Comparison of ENCODE assay signal across 13 cellular contexts in the genomic region with DNA sequence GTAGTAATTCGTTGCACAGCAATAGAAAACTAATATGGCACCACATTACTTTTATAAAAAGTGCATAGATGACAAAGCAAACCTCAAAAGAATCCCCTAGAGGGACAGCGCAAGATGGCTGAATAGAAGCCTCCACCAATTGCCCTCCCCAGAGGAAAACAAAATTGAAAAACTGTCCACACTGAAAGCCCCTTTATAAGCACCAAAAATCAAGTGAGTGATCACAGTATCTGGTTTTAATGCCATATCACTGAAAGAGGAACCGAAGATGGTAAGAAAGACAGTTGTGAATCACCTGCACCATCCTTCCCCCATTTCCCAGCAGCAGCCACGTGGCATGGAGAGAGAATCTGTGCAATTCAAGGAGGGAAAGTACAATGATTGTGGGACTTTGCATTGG.
DNase-seq lines count a peak whose midpoint lies in the region; ATAC-seq and TF ChIP-seq lines count a peak whose summit lies in the region.
"Had no signal": no experiment of that assay in that cellular context is flagged by ENCODE, and none has a peak within 500 bp of the region (broad histone marks: within the 10 kb centered on the region; RNA-seq: fewer than 3 reads in every experiment).

No MANE protein-coding gene starts in this region.

- ATAC-seq in GM19397 (IDR thresholded peaks at IDR 0.05; ENCODE audit: unreplicated experiment): peak; percentile 78
- ATAC-seq in HG02763 (IDR thresholded peaks at IDR 0.05; ENCODE audit: unreplicated experiment): peak; percentile 52
- ATAC-seq in HG03457 (IDR thresholded peaks at IDR 0.05; ENCODE audit: unreplicated experiment): peak; percentile 70
- ATAC-seq in omental fat pad (ENCODE audit: low FRiP score): no peak

- peak; percentile 18 for DNase-seq in GM12865 (ENCODE audit: low read depth)
- DNase-seq in activated CD4-positive, alpha-beta T cell treated with anti-CD3 and anti-CD28 coated beads, Interleukin-2, amount 50 U/mL, for 1 hour: no peak
- no peak for DNase-seq in HPDE6-E6E7 (ENCODE audit: extremely low spot score)
- DNase-seq in stimulated activated CD4-positive, alpha-beta T cell treated with anti-CD3 and anti-CD28 coated beads, Interleukin-15, amount 100 ng/mL, for 24 hours: no peak
- no peak for DNase-seq in omental fat pad (ENCODE audit: low spot score)
- DNase-seq: activated naive CD4-positive, alpha-beta T cell; GF-D8 had no signal

- H3K4me3 ChIP-seq in GM12865 (ENCODE audit: low read depth, low read length): no peak overlapping the region
- H3K4me3 ChIP-seq: SK-N-MC, smooth muscle cell, suprapubic skin had no signal

- TF ChIP-seq CTCF in GM12865 (IDR thresholded peaks at IDR 0.05; ENCODE audit: insufficient read depth, low read depth, low read length, missing control alignments) (no peak), omental fat pad (IDR thresholded peaks at IDR 0.05) (no peak)
